In genomic region chr22:23222875-23223565, GRCh38 we compare ENCODE assay signal across 15 cellular contexts. TPM values are rescaled to one million over a fixed set of nuclear protein-coding genes. Genes with fewer than 3 reads are reported as not detected.
DNase-seq lines count a peak whose midpoint lies in the region; ATAC-seq, FAIRE-seq and TF ChIP-seq lines count a peak whose summit lies in the region.
"Had no signal": no experiment of that assay in that cellular context is flagged by ENCODE, and none has a peak within 500 bp of the region (broad histone marks: within the 10 kb centered on the region; RNA-seq: fewer than 3 reads in every experiment).

No MANE protein-coding gene starts in this region.

- BruUV-seq in Caco-2 (replicated peaks; lab: Mats Ljungman, UMichigan) = no TSS peak

- no peak for ATAC-seq in mucosa of descending colon
- ATAC-seq: Panc1 had no signal

- H3K36me3 Mint-ChIP-seq in Caco-2 (ENCODE audit: insufficient read depth, unreplicated experiment) = peaks cover 16% of the 10 kb centered on the region
- H3K36me3 Mint-ChIP-seq in neural progenitor cell = peaks cover 11% of the 10 kb centered on the region

- TF ChIP-seq CTCF in Caco-2 (IDR thresholded peaks at IDR 0.05; ENCODE audit: insufficient read depth in 1 of 2, low read depth in 1 of 2, low read length in 1 of 2, severe bottlenecking in 1 of 2, unreplicated experiment in 1 of 2) (no peak), bronchial epithelial cell (IDR thresholded peaks at IDR 0.05; ENCODE audit: insufficient read depth, low read length, severe bottlenecking) (no peak), neural progenitor cell (IDR thresholded peaks at IDR 0.05) (no peak), mucosa of descending colon (IDR thresholded peaks at IDR 0.05) (no peak)

- H3K9me3 Mint-ChIP-seq in Caco-2 (ENCODE audit: unreplicated experiment) (no peaks in the 10 kb centered on the region), neural progenitor cell (peaks cover 9% of the 10 kb centered on the region)

- H3K4me2 ChIP-seq in BLaER1 treated with 17β-estradiol and CSF1 and Interleukin-3, amounts not matched to agents 10 nM and 100 nM = peak overlapping the region; percentile 92 to 100 (median 99)
- no peak overlapping the region for H3K4me2 ChIP-seq in neural progenitor cell

- H3K4me3 ChIP-seq in BLaER1 treated with 17β-estradiol and CSF1 and Interleukin-3, amounts not matched to agents 10 nM and 100 nM = no peak overlapping the region
- H3K4me3 ChIP-seq in Caco-2 (ENCODE audit: low read depth, low read length) (no peak overlapping the region), bronchial epithelial cell (ENCODE audit: low read depth, low read length) (no peak overlapping the region), neural progenitor cell (no peak overlapping the region), mucosa of descending colon (no peak overlapping the region)

- FAIRE-seq in bronchial epithelial cell (lab: Jason Lieb, UNC) (peak; percentile 72), frontal cortex (lab: Jason Lieb, UNC) (no peak)
- FAIRE-seq: GM19239 had no signal

- no peaks in the 10 kb centered on the region for H3K27me3 ChIP-seq in BLaER1 treated with 17β-estradiol and CSF1 and Interleukin-3, amounts not matched to agents 10 nM and 100 nM
- H3K27me3 ChIP-seq in Caco-2 (replicated peaks; ENCODE audit: control insufficient read depth, insufficient read depth, low read length) (no peaks in the 10 kb centered on the region), bronchial epithelial cell (ENCODE audit: control insufficient read depth, insufficient read depth, low read length) (no peaks in the 10 kb centered on the region), neural progenitor cell (no peaks in the 10 kb centered on the region)

- H3K4me1 ChIP-seq in BLaER1 treated with 17β-estradiol and CSF1 and Interleukin-3, amounts not matched to agents 10 nM and 100 nM = peaks cover 86 to 99% (median 92%) of the 10 kb centered on the region in 10 experiments
- H3K4me1 ChIP-seq in Caco-2 (peaks cover 33% of the 10 kb centered on the region), neural progenitor cell (peaks cover 43% of the 10 kb centered on the region), mucosa of descending colon (ENCODE audit: low read depth) (peaks cover 68% of the 10 kb centered on the region)

- peaks cover 36% of the 10 kb centered on the region for H3K4me1 Mint-ChIP-seq in Caco-2 (ENCODE audit: low read depth, unreplicated experiment)
- peaks cover 77% of the 10 kb centered on the region for H3K4me1 Mint-ChIP-seq in neural progenitor cell

- no peaks in the 10 kb centered on the region for H3K27me3 Mint-ChIP-seq in Caco-2 (ENCODE audit: insufficient read depth, unreplicated experiment)
- no peaks in the 10 kb centered on the region for H3K27me3 Mint-ChIP-seq in neural progenitor cell (ENCODE audit: insufficient read depth, low read depth)

- peaks cover under 1 to 43% (median 17%) of the 10 kb centered on the region in 11 experiments; a peak in 17 of 22 replicates for H3K36me3 ChIP-seq in BLaER1 treated with 17β-estradiol and CSF1 and Interleukin-3, amounts not matched to agents 10 nM and 100 nM
- H3K36me3 ChIP-seq in Caco-2 (ENCODE audit: control insufficient read depth, insufficient read depth, low read length) (no peaks in the 10 kb centered on the region; the same call in none of the 2 replicates), bronchial epithelial cell (ENCODE audit: control insufficient read depth, insufficient read depth, low read length) (no peaks in the 10 kb centered on the region), neural progenitor cell (no peaks in the 10 kb centered on the region), mucosa of descending colon (ENCODE audit: low read depth) (no peaks in the 10 kb centered on the region)

- CTCF ChIA-PET in Caco-2 (lab: Charles Lee) = no interaction called here

- H3F3A ChIP-seq in neural progenitor cell (ENCODE audit: low read depth) = peaks cover 29% of the 10 kb centered on the region

- intact Hi-C loops in Caco-2 (cut with micrococcal nuclease; ENCODE audit: unreplicated experiment) (no loop called here), mucosa of descending colon (cut with DNase I, micrococcal nuclease) (no loop called here)

- POLR2A ChIA-PET in Caco-2 (lab: Charles Lee) = no interaction called here

- H3K4me3 Mint-ChIP-seq in Caco-2 (ENCODE audit: unreplicated experiment) (no peak overlapping the region), neural progenitor cell (no peak overlapping the region)

- H3K9ac ChIP-seq in BLaER1 treated with 17β-estradiol and CSF1 and Interleukin-3, amounts not matched to agents 10 nM and 100 nM = peak overlapping the region in 6 of 11 experiments; percentile 0 to 32 (median 27); a peak in 5 of 22 replicates
- H3K9ac ChIP-seq in neural progenitor cell = no peak overlapping the region

- no peak overlapping the region for H2AFZ ChIP-seq in neural progenitor cell (replicated peaks)

- no peak for DNase-seq in Caco-2
- DNase-seq in bronchial epithelial cell (ENCODE audit: low read depth) = no peak
- DNase-seq in neural progenitor cell (ENCODE audit: low spot score) = no peak
- no peak for DNase-seq in frontal cortex (ENCODE audit: low spot score in 2 of 2)
- no peak for DNase-seq in activated gamma-delta T cell treated with Interleukin-2 at 50 U/mL for 16 hours
- DNase-seq in mucosa of descending colon = no peak
- DNase-seq in amniotic stem cell (lab: John Stamatoyannopoulos, UW) = no peak
- DNase-seq: activated effector memory CD4-positive, alpha-beta T cell treated with anti-CD3 and anti-CD28 coated beads, Interleukin-2, amount 50 U/mL, for 16 hours; NCI-H1417; NCI-H446 treated with DMSO at 0.1 percent for 48 hours; stimulated activated CD4-positive, alpha-beta T cell treated with anti-CD3 and anti-CD28 coated beads, Interleukin-2, amount 100 ng/mL, for 24 hours; T-helper 2 cell had no signal

- peaks cover 100% of the 10 kb centered on the region for H3K79me2 ChIP-seq in neural progenitor cell (ENCODE audit: low read depth)

- peaks cover 0 to 99% (median 33%) of the 10 kb centered on the region in 11 experiments; a peak in 15 of 22 replicates for H4K20me1 ChIP-seq in BLaER1 treated with 17β-estradiol and CSF1 and Interleukin-3, amounts not matched to agents 10 nM and 100 nM
- peaks cover 80% of the 10 kb centered on the region for H4K20me1 ChIP-seq in neural progenitor cell (ENCODE audit: low read depth)

- peak overlapping the region in 9 of 11 experiments; percentile 39 to 88 (median 85); a peak in 18 of 22 replicates for H3K27ac ChIP-seq in BLaER1 treated with 17β-estradiol and CSF1 and Interleukin-3, amounts not matched to agents 10 nM and 100 nM
- H3K27ac ChIP-seq in neural progenitor cell = no peak overlapping the region

- H3K9me3 ChIP-seq in BLaER1 treated with 17β-estradiol and CSF1 and Interleukin-3, amounts not matched to agents 10 nM and 100 nM (replicated peaks in 1 of 11) = peaks cover 5 to 19% (median 13%) of the 10 kb centered on the region in 11 experiments
- H3K9me3 ChIP-seq in Caco-2 = no peaks in the 10 kb centered on the region; the same call in 1 of the 2 replicates
- no peaks in the 10 kb centered on the region for H3K9me3 ChIP-seq in neural progenitor cell (ENCODE audit: low read depth)
- peaks cover 1% of the 10 kb centered on the region for H3K9me3 ChIP-seq in mucosa of descending colon

- H3K27ac Mint-ChIP-seq in Caco-2 (ENCODE audit: unreplicated experiment) (peak overlapping the region; percentile 1), neural progenitor cell (peak overlapping the region; percentile 72)

RNA-seq across cellular contexts. Expression of gene BCR, which starts 42.7 kb away (rescaled TPM):
- total RNA-seq in Caco-2 (2022) = 74.1 and 87.4 TPM in 2 replicates
- 114 and 118 TPM in 2 replicates for total RNA-seq in bronchial epithelial cell
- total RNA-seq in neural progenitor cell (ENCODE audit: low replicate concordance) = 35.5 and 36.0 TPM in 2 replicates
- 46.1 TPM for total RNA-seq in frontal cortex
- total RNA-seq in mucosa of descending colon = 10 to 100 TPM; 43.6 to 56.0 (median 49.5) TPM
